Comparison of ENCODE assay signal across 27 cellular contexts in genomic region chr3:98721776-98722175, GRCh38.
"Had no signal": no experiment of that assay in that cellular context is flagged by ENCODE, and none has a peak within 500 bp of the region (broad histone marks: within the 10 kb centered on the region; RNA-seq: fewer than 3 reads in every experiment).

No MANE protein-coding gene starts in this region.

- H3K27ac ChIP-seq: stomach, suprapubic skin, testis, thoracic aorta, thyroid gland, tibial artery, tibial nerve, transverse colon, upper lobe of left lung, upper lobe of right lung, uterus, vagina had no signal

- DNase-seq: stimulated activated CD4-positive, alpha-beta T cell treated with anti-CD3 and anti-CD28 coated beads, Interleukin-2, amount 100 ng/mL, for 48 hours; stimulated activated CD4-positive, alpha-beta T cell treated with anti-CD3 and anti-CD28 coated beads, Interleukin-4, amount 100 ng/mL, for 1 hour; stimulated activated CD4-positive, alpha-beta T cell treated with anti-CD3 and anti-CD28 coated beads, Interleukin-4, amount 100 ng/mL, for 24 hours; stimulated activated CD4-positive, alpha-beta T cell treated with anti-CD3 and anti-CD28 coated beads, Interleukin-4, amount 100 ng/mL, for 4 hours; stimulated activated CD8-positive, alpha-beta memory T cell treated with anti-CD3 and anti-CD28 coated beads, Interleukin-4, amount 100 ng/mL, for 48 hours; stimulated activated naive B cell treated with anti-CD40 and anti-IgM and Interleukin-4, amounts not matched to agents 10 μg/mL and 1 μg/mL and 100 μg/mL, for 72 hours; stimulated activated naive CD4-positive, alpha-beta T cell; stimulated activated naive CD4-positive, alpha-beta T cell treated with Interleukin-2 at 50 U/mL for 16 hours; stimulated activated naive CD8-positive, alpha-beta T cell treated with anti-CD3 and anti-CD28 coated beads, Interleukin-15, amount 100 ng/mL, for 72 hours; stimulated activated naive CD8-positive, alpha-beta T cell treated with anti-CD3 and anti-CD28 coated beads, Interleukin-15, Interleukin-2, amounts not matched to agents 100 U/mL and 50 U/mL, for 24 hours; stomach; substantia nigra; testis; thyroid gland; tibial artery; transverse colon; upper lobe of left lung; upper lobe of right lung; uterus had no signal

- H3K36me3 ChIP-seq: stomach, suprapubic skin, thoracic aorta, thyroid gland, tibial artery, tibial nerve, transverse colon, upper lobe of left lung, upper lobe of right lung, uterus, vagina had no signal

- ATAC-seq: stimulated activated effector memory CD8-positive, alpha-beta T cell treated with anti-CD3 and anti-CD28 coated beads, Interleukin-12 subunit alpha, Interleukin-12 subunit beta, amount 100 ng/mL, for 72 hours; stimulated activated memory B cell treated with anti-CD40 and anti-IgM and Interleukin-4, amounts not matched to agents 10 μg/mL and 1 μg/mL and 100 μg/mL, for 72 hours; stimulated activated naive B cell treated with anti-CD40 and anti-IgM and Interleukin-4, amounts not matched to agents 10 μg/mL and 1 μg/mL and 100 μg/mL, for 72 hours; stimulated activated naive CD8-positive, alpha-beta T cell treated with anti-CD3 and anti-CD28 coated beads, Interleukin-15, amount 100 ng/mL, for 72 hours; stimulated activated naive CD8-positive, alpha-beta T cell treated with anti-CD3 and anti-CD28 coated beads, Interleukin-15, Interleukin-2, amounts not matched to agents 100 U/mL and 50 U/mL, for 24 hours; upper lobe of right lung had no signal

- H3K9me3 ChIP-seq: stomach, suprapubic skin, testis, thoracic aorta, thyroid gland, tibial artery, tibial nerve, transverse colon, upper lobe of left lung, upper lobe of right lung, uterus, vagina had no signal

- H3K9me3 Mint-ChIP-seq: stimulated activated naive B cell treated with anti-CD40 and anti-IgM and Interleukin-4, amounts not matched to agents 10 μg/mL and 1 μg/mL and 100 μg/mL, for 72 hours; stimulated activated naive CD8-positive, alpha-beta T cell treated with anti-CD3 and anti-CD28 coated beads, Interleukin-15, amount 100 ng/mL, for 72 hours; stimulated activated naive CD8-positive, alpha-beta T cell treated with anti-CD3 and anti-CD28 coated beads, Interleukin-15, Interleukin-2, amounts not matched to agents 100 ng/mL and 50 ng/mL, for 24 hours; type B pancreatic cell had no signal

- H3K27me3 Mint-ChIP-seq: type B pancreatic cell had no signal

- H3K4me1 ChIP-seq: stomach, testis, thyroid gland, tibial artery, tibial nerve, transverse colon, upper lobe of left lung, upper lobe of right lung, uterus, vagina had no signal

- H3K4me3 ChIP-seq: stomach, suprapubic skin, testis, thoracic aorta, thyroid gland, tibial artery, tibial nerve, transverse colon, upper lobe of left lung, upper lobe of right lung, uterus, vagina had no signal

- H3K27ac Mint-ChIP-seq: stimulated activated effector memory CD8-positive, alpha-beta T cell treated with anti-CD3 and anti-CD28 coated beads, Interleukin-12 subunit alpha, Interleukin-12 subunit beta, amount 100 ng/mL, for 72 hours; stimulated activated memory B cell treated with anti-CD40 and anti-IgM and Interleukin-4, amounts not matched to agents 10 μg/mL and 1 μg/mL and 100 μg/mL, for 72 hours; stimulated activated naive B cell treated with anti-CD40 and anti-IgM and Interleukin-4, amounts not matched to agents 10 μg/mL and 1 μg/mL and 100 μg/mL, for 72 hours; stimulated activated naive CD8-positive, alpha-beta T cell treated with anti-CD3 and anti-CD28 coated beads, Interleukin-15, amount 100 ng/mL, for 72 hours; stimulated activated naive CD8-positive, alpha-beta T cell treated with anti-CD3 and anti-CD28 coated beads, Interleukin-15, Interleukin-2, amounts not matched to agents 100 ng/mL and 50 ng/mL, for 24 hours; type B pancreatic cell had no signal

- H3K27me3 ChIP-seq: stomach, suprapubic skin, testis, thyroid gland, tibial artery, tibial nerve, transverse colon, upper lobe of left lung, upper lobe of right lung, uterus, vagina had no signal

- H3K4me3 Mint-ChIP-seq: stimulated activated effector memory CD8-positive, alpha-beta T cell treated with anti-CD3 and anti-CD28 coated beads, Interleukin-12 subunit alpha, Interleukin-12 subunit beta, amount 100 ng/mL, for 72 hours; stimulated activated memory B cell treated with anti-CD40 and anti-IgM and Interleukin-4, amounts not matched to agents 10 μg/mL and 1 μg/mL and 100 μg/mL, for 72 hours; stimulated activated naive B cell treated with anti-CD40 and anti-IgM and Interleukin-4, amounts not matched to agents 10 μg/mL and 1 μg/mL and 100 μg/mL, for 72 hours; stimulated activated naive CD8-positive, alpha-beta T cell treated with anti-CD3 and anti-CD28 coated beads, Interleukin-15, amount 100 ng/mL, for 72 hours; stimulated activated naive CD8-positive, alpha-beta T cell treated with anti-CD3 and anti-CD28 coated beads, Interleukin-15, Interleukin-2, amounts not matched to agents 100 ng/mL and 50 ng/mL, for 24 hours; type B pancreatic cell had no signal

- H3K4me1 Mint-ChIP-seq: stimulated activated effector memory CD8-positive, alpha-beta T cell treated with anti-CD3 and anti-CD28 coated beads, Interleukin-12 subunit alpha, Interleukin-12 subunit beta, amount 100 ng/mL, for 72 hours; stimulated activated memory B cell treated with anti-CD40 and anti-IgM and Interleukin-4, amounts not matched to agents 10 μg/mL and 1 μg/mL and 100 μg/mL, for 72 hours; stimulated activated naive B cell treated with anti-CD40 and anti-IgM and Interleukin-4, amounts not matched to agents 10 μg/mL and 1 μg/mL and 100 μg/mL, for 72 hours; stimulated activated naive CD8-positive, alpha-beta T cell treated with anti-CD3 and anti-CD28 coated beads, Interleukin-15, amount 100 ng/mL, for 72 hours had no signal

- H3K36me3 Mint-ChIP-seq: stimulated activated effector memory CD8-positive, alpha-beta T cell treated with anti-CD3 and anti-CD28 coated beads, Interleukin-12 subunit alpha, Interleukin-12 subunit beta, amount 100 ng/mL, for 72 hours; stimulated activated memory B cell treated with anti-CD40 and anti-IgM and Interleukin-4, amounts not matched to agents 10 μg/mL and 1 μg/mL and 100 μg/mL, for 72 hours; stimulated activated naive B cell treated with anti-CD40 and anti-IgM and Interleukin-4, amounts not matched to agents 10 μg/mL and 1 μg/mL and 100 μg/mL, for 72 hours; type B pancreatic cell had no signal
